In the genomic region with DNA sequence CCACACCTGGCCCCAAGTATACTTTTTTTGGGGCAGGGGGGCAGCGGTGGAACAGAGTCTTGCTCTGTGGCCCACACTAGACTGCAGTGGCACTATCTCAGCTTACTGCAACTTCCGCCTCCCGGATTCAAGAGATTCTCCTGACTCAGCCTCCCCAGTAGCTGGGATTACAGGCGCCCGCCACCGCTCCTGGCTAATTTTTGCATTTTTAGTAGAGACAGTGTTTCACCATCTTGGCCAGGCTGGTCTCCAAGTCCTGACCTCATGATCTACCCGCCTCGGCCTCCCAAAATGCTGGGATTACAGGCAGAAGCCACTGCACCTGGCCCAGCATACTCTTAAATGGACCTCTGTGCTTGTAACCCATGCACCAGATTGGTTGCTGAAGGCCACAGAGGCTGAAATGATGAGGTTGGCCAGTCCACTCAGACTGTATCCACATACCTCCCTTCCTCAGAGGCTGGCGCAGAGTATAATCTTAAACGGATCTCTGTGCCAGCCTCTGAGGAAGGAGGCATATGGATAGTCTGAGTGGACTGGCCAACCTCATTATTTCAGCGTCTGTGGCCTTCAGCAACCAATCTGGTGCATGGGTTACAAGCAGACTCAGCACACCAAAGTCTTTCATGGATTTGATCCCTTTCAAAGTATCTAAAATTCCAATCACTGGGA, we compare ENCODE assay signal across 21 cellular contexts. TPM values are rescaled to one million over a fixed set of nuclear protein-coding genes. Genes with fewer than 3 reads are reported as not detected.
"Had no signal": no experiment of that assay in that cellular context is flagged by ENCODE, and none has a peak within 500 bp of the region (broad histone marks: within the 10 kb centered on the region; RNA-seq: fewer than 3 reads in every experiment).

No MANE protein-coding gene starts in this region.

- DNase-seq: KBM-7, MV-4-11, NCI-H1048, NCI-H1105, NCI-H1417, NCI-H1436 treated with DMSO at 0.1 percent for 48 hours, NCI-H1694, NCI-H187 treated with DMSO at 0.1 percent for 48 hours, NCI-H2029 treated with DMSO at 0.1 percent for 48 hours, NCI-H2171 treated with DMSO at 0.1 percent for 48 hours, NCI-H526 treated with DMSO at 0.1 percent for 48 hours, NCI-H774, SHP77, SK-N-SH, SW 1271 had no signal

- H3K9me2 ChIP-seq: SK-N-SH had no signal

- H3K4me2 ChIP-seq: SK-N-SH had no signal

- H3K27ac ChIP-seq: RWPE1 had no signal

RNA-seq across cellular contexts. Expression of a gene that starts 3.0 kb away (rescaled TPM):
- total RNA-seq: HT-29, LHCN-M2, MCF 10A, NCI-H460, SK-MEL-5 had no signal
- polyA plus RNA-seq: SK-N-SH had no signal
